ENCODE assay signal across 20 cellular contexts in the genomic region with DNA sequence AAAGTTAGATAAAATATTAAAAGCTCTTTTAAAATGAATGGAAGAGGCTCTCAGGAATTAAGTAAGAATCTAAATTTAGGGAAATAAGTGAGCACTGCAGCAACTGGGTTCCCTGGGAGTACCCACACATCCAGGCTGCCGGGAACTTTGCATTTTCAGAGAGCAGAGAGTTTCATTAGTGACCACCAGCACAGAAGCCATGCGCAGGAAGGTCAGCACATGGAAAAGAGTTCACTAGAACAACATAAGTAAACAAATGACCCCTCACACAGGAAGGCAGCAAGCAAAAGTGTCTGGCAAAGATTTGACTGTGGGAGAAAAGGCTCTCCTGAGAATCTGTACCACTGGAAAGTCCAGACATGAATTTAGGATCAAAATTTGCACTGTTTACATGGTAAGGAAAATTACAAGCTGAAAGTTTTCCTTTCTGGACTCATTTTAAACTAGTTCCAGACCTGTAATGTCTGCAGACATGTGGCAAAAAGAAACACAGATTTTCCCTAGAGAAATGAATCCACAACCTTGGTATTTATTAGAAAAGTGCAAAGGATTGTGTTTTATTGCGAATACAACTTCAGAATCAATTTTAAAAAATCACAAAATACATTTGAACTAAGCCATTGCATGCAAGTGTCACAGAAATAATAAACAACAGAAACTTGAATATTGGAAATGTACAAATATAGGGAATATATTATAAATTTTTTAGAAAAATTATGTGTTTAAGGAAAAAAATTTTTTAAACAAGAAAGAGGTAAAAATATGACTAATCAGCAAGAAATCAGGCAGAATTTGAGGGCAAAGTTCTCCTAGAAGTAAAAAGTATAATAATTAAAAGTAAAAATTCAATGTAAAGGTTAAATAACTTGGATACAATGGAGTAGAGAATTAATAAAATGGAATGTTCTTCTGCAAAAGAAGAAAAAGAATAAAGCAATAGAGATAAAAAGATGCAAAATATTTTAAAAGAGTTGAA. TPM values are rescaled to one million over a fixed set of nuclear protein-coding genes. Genes with fewer than 3 reads are reported as not detected.
A peak's percentile ranks its signal among the peaks of the same experiment; 100 is the strongest.
DNase-seq lines count a peak whose midpoint lies in the region; ATAC-seq and TF ChIP-seq lines count a peak whose summit lies in the region.
"Had no signal": no experiment of that assay in that cellular context is flagged by ENCODE, and none has a peak within 500 bp of the region (broad histone marks: within the 10 kb centered on the region; RNA-seq: fewer than 3 reads in every experiment).

No MANE protein-coding gene starts in this region.

- no peak for DNase-seq in HFFc6
- DNase-seq in choroid plexus epithelial cell (ENCODE audit: low read depth): peak; percentile 41
- DNase-seq in left ventricle myocardium superior: no peak
- peak; percentile 59 for DNase-seq in skeletal muscle cell (ENCODE audit: low read depth)
- DNase-seq in SW480 (ENCODE audit: low spot score): no peak
- DNase-seq in activated CD4-positive, alpha-beta T cell treated with anti-CD3 and anti-CD28 coated beads, Interleukin-2, amount 10 ng/mL, durations not matched to agents 24 days and 14 days: no peak
- DNase-seq in central memory CD4-positive, alpha-beta T cell: no peak
- DNase-seq: activated CD8-positive, alpha-beta memory T cell treated with anti-CD3 and anti-CD28 coated beads for 24 hours; activated naive CD8-positive, alpha-beta T cell treated with anti-CD3 and anti-CD28 coated beads, Interleukin-2, amount 10 ng/mL, durations not matched to agents 7 days and 5 days; activated T-cell treated with anti-CD3 and anti-CD28 coated beads, Interleukin-2, amount 50 U/mL, for 72 hours; left cardiac atrium; NCI-H1417; NCI-H526; pancreas; testis had no signal

- H3K36me3 Mint-ChIP-seq in HFFc6 (ENCODE audit: low read depth): peaks cover 10% of the 10 kb centered on the region; the same call in 1 of the 2 replicates
- no peaks in the 10 kb centered on the region for H3K36me3 Mint-ChIP-seq in activated CD4-positive, alpha-beta T cell treated with anti-CD3 and anti-CD28 coated beads, Interleukin-2, amount 10 ng/mL, durations not matched to agents 24 days and 14 days (ENCODE audit: low read depth)
- H3K36me3 Mint-ChIP-seq: activated naive CD8-positive, alpha-beta T cell treated with anti-CD3 and anti-CD28 coated beads, Interleukin-2, amount 10 ng/mL, durations not matched to agents 7 days and 5 days; WTC11 had no signal

- H3K27ac Mint-ChIP-seq in HFFc6: peak overlapping the region; percentile 37; the same call in 1 of the 2 replicates
- H3K27ac Mint-ChIP-seq in activated CD4-positive, alpha-beta T cell treated with anti-CD3 and anti-CD28 coated beads, Interleukin-2, amount 10 ng/mL, durations not matched to agents 24 days and 14 days: no peak overlapping the region
- H3K27ac Mint-ChIP-seq: activated naive CD8-positive, alpha-beta T cell treated with anti-CD3 and anti-CD28 coated beads, Interleukin-2, amount 10 ng/mL, durations not matched to agents 7 days and 5 days; activated T-cell treated with anti-CD3 and anti-CD28 coated beads, Interleukin-2, amount 50 U/mL, for 72 hours; T-helper 2 cell treated with Interferon-gamma antibody and Interleukin-4, amounts not matched to agents 5 μg/mL and 100 μg/mL, for 36 hours; WTC11 had no signal

- ATAC-seq in left ventricle myocardium superior: peak; percentile 38
- no peak for ATAC-seq in GM21737 (IDR thresholded peaks at IDR 0.05; ENCODE audit: unreplicated experiment)
- ATAC-seq: activated T-cell treated with anti-CD3 and anti-CD28 coated beads, Interleukin-2, amount 50 U/mL, for 72 hours; pancreas; WTC11 had no signal

- H3K4me3 Mint-ChIP-seq in HFFc6: no peak overlapping the region
- H3K4me3 Mint-ChIP-seq in activated CD4-positive, alpha-beta T cell treated with anti-CD3 and anti-CD28 coated beads, Interleukin-2, amount 10 ng/mL, durations not matched to agents 24 days and 14 days: no peak overlapping the region
- H3K4me3 Mint-ChIP-seq: activated naive CD8-positive, alpha-beta T cell treated with anti-CD3 and anti-CD28 coated beads, Interleukin-2, amount 10 ng/mL, durations not matched to agents 7 days and 5 days; activated T-cell treated with anti-CD3 and anti-CD28 coated beads, Interleukin-2, amount 50 U/mL, for 72 hours; T-helper 2 cell treated with Interferon-gamma antibody and Interleukin-4, amounts not matched to agents 5 μg/mL and 100 μg/mL, for 36 hours; WTC11 had no signal

- no peak overlapping the region for H3K4me3 ChIP-seq in choroid plexus epithelial cell (ENCODE audit: low read depth, low read length)
- no peak overlapping the region for H3K4me3 ChIP-seq in skeletal muscle cell (ENCODE audit: low read depth, low read length)
- H3K4me3 ChIP-seq: pancreas, testis had no signal

- intact Hi-C loops in left ventricle myocardium superior (cut with micrococcal nuclease): no loop called here
- intact Hi-C loops in activated CD4-positive, alpha-beta T cell treated with anti-CD3 and anti-CD28 coated beads, Interleukin-2, amount 10 ng/mL, durations not matched to agents 24 days and 14 days (cut with micrococcal nuclease): no loop called here

- H3K4me1 Mint-ChIP-seq in HFFc6 (ENCODE audit: low read depth): peaks cover 42% of the 10 kb centered on the region
- H3K4me1 Mint-ChIP-seq in activated CD4-positive, alpha-beta T cell treated with anti-CD3 and anti-CD28 coated beads, Interleukin-2, amount 10 ng/mL, durations not matched to agents 24 days and 14 days: peaks cover 3% of the 10 kb centered on the region

- no peaks in the 10 kb centered on the region for H3K9me3 Mint-ChIP-seq in HFFc6
- no peaks in the 10 kb centered on the region for H3K9me3 Mint-ChIP-seq in activated CD4-positive, alpha-beta T cell treated with anti-CD3 and anti-CD28 coated beads, Interleukin-2, amount 10 ng/mL, durations not matched to agents 24 days and 14 days
- H3K9me3 Mint-ChIP-seq: activated naive CD8-positive, alpha-beta T cell treated with anti-CD3 and anti-CD28 coated beads, Interleukin-2, amount 10 ng/mL, durations not matched to agents 7 days and 5 days; activated T-cell treated with anti-CD3 and anti-CD28 coated beads, Interleukin-2, amount 50 U/mL, for 72 hours; T-helper 2 cell treated with Interferon-gamma antibody and Interleukin-4, amounts not matched to agents 5 μg/mL and 100 μg/mL, for 36 hours had no signal

- H3K27me3 Mint-ChIP-seq in HFFc6 (ENCODE audit: insufficient read depth): peaks cover 1% of the 10 kb centered on the region; the same call in 1 of the 2 replicates
- H3K27me3 Mint-ChIP-seq in activated CD4-positive, alpha-beta T cell treated with anti-CD3 and anti-CD28 coated beads, Interleukin-2, amount 10 ng/mL, durations not matched to agents 24 days and 14 days: peaks cover 9% of the 10 kb centered on the region
- H3K27me3 Mint-ChIP-seq: activated naive CD8-positive, alpha-beta T cell treated with anti-CD3 and anti-CD28 coated beads, Interleukin-2, amount 10 ng/mL, durations not matched to agents 7 days and 5 days had no signal

- TF ChIP-seq CTCF in HFFc6 (IDR thresholded peaks at IDR 0.05) (no peak), choroid plexus epithelial cell (conservative IDR thresholded peaks at IDR 0.05; ENCODE audit: low read depth, low read length) (no peak)

RNA-seq across cellular contexts. Expression of gene MYOZ2, which starts 18.4 kb away (rescaled TPM):
- total RNA-seq in HFFc6 (2021; fragmentation: NEBNext Ultra II Directional; extraction: Animal tissue kit (Norgen Biotek cat#: 25700)): under 1 TPM; 0.28 to 0.71 (median 0.37) TPM
- total RNA-seq in left ventricle myocardium superior: 792 TPM
- total RNA-seq in activated CD4-positive, alpha-beta T cell treated with anti-CD3 and anti-CD28 coated beads, Interleukin-2, amount 10 ng/mL, durations not matched to agents 24 days and 14 days: not detected in 2 replicates
- total RNA-seq: activated naive CD8-positive, alpha-beta T cell treated with anti-CD3 and anti-CD28 coated beads, Interleukin-2, amount 10 ng/mL, durations not matched to agents 7 days and 5 days; activated T-cell treated with anti-CD3 and anti-CD28 coated beads, Interleukin-2, amount 50 U/mL, for 72 hours; HT1080; OCI-LY7; WTC11 had no signal

Comparison
In these comparisons a context has a peak if more than half of its experiments do, and no peak if none do; other contexts are left out.
1. DNase-seq: peak in choroid plexus epithelial cell (single experiment) and skeletal muscle cell (single experiment); none in HFFc6 (single experiment), left ventricle myocardium superior (single experiment), SW480 (single experiment), activated CD4-positive, alpha-beta T cell treated with anti-CD3 and anti-CD28 coated beads, Interleukin-2, amount 10 ng/mL, durations not matched to agents 24 days and 14 days (single experiment) and central memory CD4-positive, alpha-beta T cell (single experiment).
2. RNA of gene MYOZ2, which starts 18.4 kb away (total RNA-seq): 792 TPM in left ventricle myocardium superior (single experiment); 0.28 to 0.71 TPM in HFFc6 and not detected in activated CD4-positive, alpha-beta T cell treated with anti-CD3 and anti-CD28 coated beads, Interleukin-2, amount 10 ng/mL, durations not matched to agents 24 days and 14 days; every median in the first group is over 100 times any median in the second.